8 cellular contexts compared by ENCODE assay signal in genomic region chr1:23980725-23981063, GRCh38.
A peak's percentile ranks its signal among the peaks of the same experiment; 100 is the strongest.
DNase-seq lines count a peak whose midpoint lies in the region; ATAC-seq and TF ChIP-seq lines count a peak whose summit lies in the region.

No MANE protein-coding gene starts in this region.

- H3K27me3 ChIP-seq in HL-60 (ENCODE audit: insufficient read depth, poor library complexity, severe bottlenecking) (no peaks in the 10 kb centered on the region), layer of hippocampus (ENCODE audit: control insufficient read depth, insufficient read depth, low read length) (no peaks in the 10 kb centered on the region)

- ATAC-seq in GM18499 (IDR thresholded peaks at IDR 0.05; ENCODE audit: insufficient read depth, unreplicated experiment) (peak; percentile 25), GM18520 (IDR thresholded peaks at IDR 0.05; ENCODE audit: unreplicated experiment) (no peak)

- DNase-seq in HL-60 (ENCODE audit: low read depth in 1 of 2, low spot score in 1 of 2) (peak; percentile 35 to 81), SKM-1 (lab: John Stamatoyannopoulos, UW; ENCODE audit: unreplicated experiment) (peak; percentile 56), astrocyte of the spinal cord (ENCODE audit: low read depth, low spot score) (peak; percentile 68)
- DNase-seq in stimulated activated CD4-positive, alpha-beta T cell treated with anti-CD3 and anti-CD28 coated beads, TNF-alpha, amount 100 ng/mL, for 24 hours (ENCODE audit: low read depth in 3 of 3), result peak; percentile 19 to 54 (median 49)

- in situ Hi-C loops in astrocyte of the spinal cord (cut with HindIII; ENCODE audit: low sequenced_read_pairs), result no loop called here

- H3K4me3 ChIP-seq in HL-60 (replicated peaks; ENCODE audit: insufficient read depth, low read length) (peak overlapping the region; percentile 19; the same call in 1 of the 2 replicates), astrocyte of the spinal cord (ENCODE audit: low read depth, low read length) (peak overlapping the region; percentile 87)

- peak overlapping the region; percentile 90 for H3K27ac ChIP-seq in 22Rv1
- H3K27ac ChIP-seq in HL-60 (replicated peaks), result peak overlapping the region; percentile 100
- H3K27ac ChIP-seq in layer of hippocampus (ENCODE audit: low read depth, low read length), result peak overlapping the region; percentile 85

- TF ChIP-seq CTCF in 22Rv1 (IDR thresholded peaks at IDR 0.05) (no peak), HL-60 (IDR thresholded peaks at IDR 0.05; ENCODE audit: insufficient read depth, low read length) (no peak), astrocyte of the spinal cord (IDR thresholded peaks at IDR 0.05; ENCODE audit: low read depth, low read length) (no peak)
